Comparison of ENCODE assay signal across 21 cellular contexts in genomic region chr2:20199381-20200270, GRCh38. TPM values are rescaled to one million over a fixed set of nuclear protein-coding genes. Genes with fewer than 3 reads are reported as not detected.
A peak's percentile ranks its signal among the peaks of the same experiment; 100 is the strongest.
DNase-seq lines count a peak whose midpoint lies in the region; ATAC-seq and TF ChIP-seq lines count a peak whose summit lies in the region.
"Had no signal": no experiment of that assay in that cellular context is flagged by ENCODE, and none has a peak within 500 bp of the region (broad histone marks: within the 10 kb centered on the region; RNA-seq: fewer than 3 reads in every experiment).

No MANE protein-coding gene starts in this region.

- H3K27me3 ChIP-seq in MM.1S (replicated peaks; ENCODE audit: insufficient read depth, low read length) (no peaks in the 10 kb centered on the region), RWPE2 (ENCODE audit: insufficient read depth, poor library complexity, severe bottlenecking) (no peaks in the 10 kb centered on the region), liver (ENCODE audit: control insufficient read depth in 4 of 4, insufficient read depth in 4 of 4, low read length in 3 of 4) (no peaks in the 10 kb centered on the region), stomach (no peaks in the 10 kb centered on the region)
- H3K27me3 ChIP-seq: BLaER1 treated with 17β-estradiol and CSF1 and Interleukin-3, amounts not matched to agents 10 nM and 100 nM had no signal

- intact Hi-C loops in stomach (cut with DNase I; ENCODE audit: low total_unique reads), result no loop called here

- H3K27me3 Mint-ChIP-seq in stimulated activated naive B cell treated with anti-CD40 and anti-IgM and Interleukin-4, amounts not matched to agents 10 μg/mL and 1 μg/mL and 100 μg/mL, for 72 hours, result peaks cover 0 to 5% of the 10 kb centered on the region in 2 donors

- H3K9me3 Mint-ChIP-seq in stimulated activated naive B cell treated with anti-CD40 and anti-IgM and Interleukin-4, amounts not matched to agents 10 μg/mL and 1 μg/mL and 100 μg/mL, for 72 hours, result no peaks in the 10 kb centered on the region
- H3K9me3 Mint-ChIP-seq: CD8-positive, alpha-beta T cell; H9; IgD-negative memory B cell had no signal

- no peak overlapping the region for H3K4me3 ChIP-seq in MM.1S (ENCODE audit: low read length)
- no peak overlapping the region for H3K4me3 ChIP-seq in RWPE2 (ENCODE audit: severe bottlenecking)
- no peak overlapping the region for H3K4me3 ChIP-seq in liver (ENCODE audit: low read depth in 1 of 3, low read length in 3 of 3)
- no peak overlapping the region for H3K4me3 ChIP-seq in stomach
- H3K4me3 ChIP-seq: BLaER1 treated with 17β-estradiol and CSF1 and Interleukin-3, amounts not matched to agents 10 nM and 100 nM had no signal

- H3K4me1 Mint-ChIP-seq in stimulated activated naive B cell treated with anti-CD40 and anti-IgM and Interleukin-4, amounts not matched to agents 10 μg/mL and 1 μg/mL and 100 μg/mL, for 72 hours, result no peaks in the 10 kb centered on the region
- H3K4me1 Mint-ChIP-seq: IgD-negative memory B cell had no signal

- ATAC-seq in RWPE2 (ENCODE audit: low read depth), result peak; percentile 20; the same call in 2 of the 3 replicates
- no peak for ATAC-seq in stimulated activated naive B cell treated with anti-CD40 and anti-IgM and Interleukin-4, amounts not matched to agents 10 μg/mL and 1 μg/mL and 100 μg/mL, for 72 hours (replicated peaks)
- ATAC-seq: CD8-positive, alpha-beta T cell; SK-N-SH treated with all-trans-retinoic acid at 6 μM for 48 hours had no signal

- no peak for TF ChIP-seq CTCF in MM.1S (IDR thresholded peaks at IDR 0.05; ENCODE audit: low read length)
- no peak for TF ChIP-seq CTCF in RWPE2 (IDR thresholded peaks at IDR 0.05; ENCODE audit: poor library complexity, severe bottlenecking)
- no peak for TF ChIP-seq CTCF in liver (IDR thresholded peaks at IDR 0.05; ENCODE audit: low read depth, low read length, missing input control)
- TF ChIP-seq CTCF in stomach (IDR thresholded peaks at IDR 0.05), result no peak

- TF ChIP-seq POLR2A in stomach (IDR thresholded peaks at IDR 0.05), result no peak

- DNase-seq in MM.1S, result no peak
- DNase-seq in RWPE2 (ENCODE audit: low spot score), result no peak
- no peak for DNase-seq in stomach
- no peak for DNase-seq in NCI-H748 (lab: John Stamatoyannopoulos, UW; ENCODE audit: unreplicated experiment)
- DNase-seq in caudate nucleus (lab: John Stamatoyannopoulos, UW), result no peak
- no peak for DNase-seq in stimulated activated naive B cell treated with anti-CD40 and anti-IgM and Interleukin-4, amounts not matched to agents 10 μg/mL and 1 μg/mL and 100 μg/mL, for 72 hours
- DNase-seq: Calu3; CD8-positive, alpha-beta T cell; H9; Karpas-422; NCI-H1092 treated with DMSO at 0.1 percent for 48 hours; NCI-H146; NCI-H2081; NCI-H2171 treated with DMSO at 0.1 percent for 48 hours; NCI-H446 treated with DMSO at 0.1 percent for 48 hours; NCI-H748 treated with DMSO at 0.1 percent for 48 hours; SIG-M5 had no signal

- TF ChIP-seq RAD21 in liver (IDR thresholded peaks at IDR 0.05), result no peak

- H2AFZ ChIP-seq in MM.1S (ENCODE audit: low read length), result no peak overlapping the region

- H4K20me1 ChIP-seq in MM.1S (ENCODE audit: insufficient read depth, low read length), result no peaks in the 10 kb centered on the region
- H4K20me1 ChIP-seq: BLaER1 treated with 17β-estradiol and CSF1 and Interleukin-3, amounts not matched to agents 10 nM and 100 nM had no signal

- no peak overlapping the region for H3K27ac Mint-ChIP-seq in stimulated activated naive B cell treated with anti-CD40 and anti-IgM and Interleukin-4, amounts not matched to agents 10 μg/mL and 1 μg/mL and 100 μg/mL, for 72 hours
- H3K27ac Mint-ChIP-seq: CD8-positive, alpha-beta T cell had no signal

- H3K9me3 ChIP-seq in MM.1S (replicated peaks; ENCODE audit: insufficient read depth, low read length) (no peaks in the 10 kb centered on the region), RWPE2 (ENCODE audit: severe bottlenecking) (no peaks in the 10 kb centered on the region), liver (ENCODE audit: control insufficient read depth in 4 of 4, low read length in 3 of 4) (no peaks in the 10 kb centered on the region), stomach (no peaks in the 10 kb centered on the region)
- H3K9me3 ChIP-seq: BLaER1 treated with 17β-estradiol and CSF1 and Interleukin-3, amounts not matched to agents 10 nM and 100 nM had no signal

- WGBS in liver, result 63% methylated on average over 11 of the region's 11 CpGs
- WGBS in stomach, 5 donors, result 67 to 78% (median 74%) methylated on average over 11 of the region's 11 CpGs

- H3K9me2 ChIP-seq in MM.1S (replicated peaks; ENCODE audit: insufficient read depth, low read length), result no peaks in the 10 kb centered on the region

- H3K79me2 ChIP-seq in MM.1S (ENCODE audit: low read length), result peaks cover 31% of the 10 kb centered on the region

- H3K4me1 ChIP-seq in MM.1S (ENCODE audit: low read length), result peaks cover 35% of the 10 kb centered on the region
- H3K4me1 ChIP-seq in RWPE2 (ENCODE audit: insufficient read depth, poor library complexity, severe bottlenecking), result no peaks in the 10 kb centered on the region
- H3K4me1 ChIP-seq in liver (ENCODE audit: control insufficient read depth in 4 of 4, insufficient read depth in 4 of 4, low read length in 3 of 4), result peaks cover 19 to 98% (median 68%) of the 10 kb centered on the region in 4 donors
- H3K4me1 ChIP-seq in stomach, result peaks cover 22 to 42% (median 37%) of the 10 kb centered on the region in 4 donors
- H3K4me1 ChIP-seq: BLaER1 treated with 17β-estradiol and CSF1 and Interleukin-3, amounts not matched to agents 10 nM and 100 nM had no signal

- TF ChIP-seq EP300 in stomach (IDR thresholded peaks at IDR 0.05), result no peak

- H3K4me3 Mint-ChIP-seq in stimulated activated naive B cell treated with anti-CD40 and anti-IgM and Interleukin-4, amounts not matched to agents 10 μg/mL and 1 μg/mL and 100 μg/mL, for 72 hours, result no peak overlapping the region
- H3K4me3 Mint-ChIP-seq: CD8-positive, alpha-beta T cell; H9; IgD-negative memory B cell had no signal

- H3F3A ChIP-seq in MM.1S (ENCODE audit: insufficient read depth, low read length), result peaks cover 55% of the 10 kb centered on the region

- no peak overlapping the region for H3K4me2 ChIP-seq in MM.1S (ENCODE audit: low read depth, low read length)
- H3K4me2 ChIP-seq: BLaER1 treated with 17β-estradiol and CSF1 and Interleukin-3, amounts not matched to agents 10 nM and 100 nM had no signal

- H3K27ac ChIP-seq in MM.1S (ENCODE audit: low read length) (peak overlapping the region; percentile 48; the same call in 1 of the 2 replicates), RWPE2 (ENCODE audit: poor library complexity, severe bottlenecking) (peak overlapping the region; percentile 8), liver (ENCODE audit: low read depth in 1 of 2, low read length in 2 of 2) (peak overlapping the region; percentile 72 to 94), stomach (peak overlapping the region in 3 of 5 donors; percentile 83 to 90 (median 84)), caudate nucleus (ENCODE audit: low read depth, low read length) (no peak overlapping the region)
- H3K27ac ChIP-seq: BLaER1 treated with 17β-estradiol and CSF1 and Interleukin-3, amounts not matched to agents 10 nM and 100 nM had no signal

- H3K36me3 Mint-ChIP-seq in stimulated activated naive B cell treated with anti-CD40 and anti-IgM and Interleukin-4, amounts not matched to agents 10 μg/mL and 1 μg/mL and 100 μg/mL, for 72 hours, result no peaks in the 10 kb centered on the region
- H3K36me3 Mint-ChIP-seq: CD8-positive, alpha-beta T cell; IgD-negative memory B cell had no signal

- H3K36me3 ChIP-seq in MM.1S (replicated peaks; ENCODE audit: insufficient read depth, low read length) (peaks cover 26% of the 10 kb centered on the region; the same call in 1 of the 2 replicates), RWPE2 (ENCODE audit: low read depth) (peaks cover 35% of the 10 kb centered on the region), liver (ENCODE audit: control insufficient read depth in 4 of 4, insufficient read depth in 3 of 4, low read depth in 1 of 4, low read length in 3 of 4) (peaks cover 0 to 8% (median 2%) of the 10 kb centered on the region in 4 donors), stomach (peaks cover 7 to 40% (median 31%) of the 10 kb centered on the region in 4 donors)

- H3K9ac ChIP-seq in MM.1S (ENCODE audit: low read length), result no peak overlapping the region
- peak overlapping the region in 1 of 2 donors; percentile 16 for H3K9ac ChIP-seq in liver (ENCODE audit: low read depth in 1 of 2, low read length in 2 of 2)
- H3K9ac ChIP-seq: BLaER1 treated with 17β-estradiol and CSF1 and Interleukin-3, amounts not matched to agents 10 nM and 100 nM had no signal

TF ChIP-seq in liver, 16 proteins besides CTCF, POLR2A, EP300 and RAD21:
- TF ChIP-seq TAF1 (conservative IDR thresholded peaks at IDR 0.05), result no peak
- no peak for TF ChIP-seq RXRA (IDR thresholded peaks at IDR 0.05)
- no peak for TF ChIP-seq JUND (IDR thresholded peaks at IDR 0.05)
- no peak for TF ChIP-seq GABPA (IDR thresholded peaks at IDR 0.05 in 1 of 2, conservative IDR thresholded peaks at IDR 0.05 in 1 of 2)
- TF ChIP-seq NR2F2 (IDR thresholded peaks at IDR 0.05), result no peak
- no peak for TF ChIP-seq FOXA1 (IDR thresholded peaks at IDR 0.05)
- no peak for TF ChIP-seq FOXA2 (IDR thresholded peaks at IDR 0.05)
- no peak for TF ChIP-seq EGR1 (IDR thresholded peaks at IDR 0.05; ENCODE audit: low read depth in 2 of 2)

RNA-seq across cellular contexts. Expression of gene SDC1, which starts 25.3 kb away (rescaled TPM):
- 100 to 1,000 TPM in 1 of 2 donors, 10 to 100 TPM in 1; 99.6 to 269 TPM for total RNA-seq in liver
- 100 to 1,000 TPM; 124 to 363 TPM for polyA plus RNA-seq in liver
- 100 to 1,000 TPM in 1 of 5 donors, 10 to 100 TPM in 4; 21.0 to 140 (median 57.5) TPM for total RNA-seq in stomach
- 10 to 100 TPM; 16.0 to 82.9 (median 32.5) TPM for polyA plus RNA-seq in stomach
- total RNA-seq: CD8-positive, alpha-beta T cell had no signal
